In the genomic region with DNA sequence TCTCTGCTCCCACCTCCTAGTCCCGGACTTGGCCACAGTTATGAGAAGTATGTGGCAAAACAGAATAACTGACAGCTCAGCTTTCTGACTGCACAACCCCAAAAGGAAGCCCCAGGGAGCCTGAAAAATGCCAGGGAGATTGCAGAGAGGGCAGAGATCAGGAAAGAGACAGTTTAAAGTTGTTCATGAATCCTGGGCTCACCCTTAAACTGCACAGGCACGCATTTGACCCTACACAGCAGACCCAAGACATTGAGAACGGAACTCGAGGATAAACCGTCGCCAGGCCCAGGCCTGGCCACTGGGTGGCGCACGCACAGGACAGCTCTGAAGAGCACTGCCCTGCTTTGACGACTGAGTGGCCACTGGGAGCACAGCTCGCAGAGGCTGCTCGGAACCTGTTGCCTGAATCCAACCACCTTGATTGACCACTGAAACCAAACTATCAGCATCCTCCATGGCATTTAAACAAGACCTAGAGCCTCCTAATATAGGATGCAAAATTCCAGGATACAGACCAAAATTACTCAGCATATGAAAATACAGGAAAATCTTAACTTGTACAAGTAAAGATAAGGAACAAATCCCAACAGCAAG, we compare ENCODE assay signal across 9 cellular contexts.
DNase-seq lines count a peak whose midpoint lies in the region; ATAC-seq and TF ChIP-seq lines count a peak whose summit lies in the region.
"Had no signal": no experiment of that assay in that cellular context is flagged by ENCODE, and none has a peak within 500 bp of the region (broad histone marks: within the 10 kb centered on the region; RNA-seq: fewer than 3 reads in every experiment).

No MANE protein-coding gene starts in this region.

- H3K27me3 ChIP-seq in BJ (ENCODE audit: control insufficient read depth, insufficient read depth, low read length) (no peaks in the 10 kb centered on the region), OCI-LY3 (ENCODE audit: low read depth, low read length) (no peaks in the 10 kb centered on the region; the same call in 1 of the 2 replicates), heart right ventricle (peaks cover 0 to 13% (median 0%) of the 10 kb centered on the region in 7 donors), gastrocnemius medialis (peaks cover 0 to 6% (median 0%) of the 10 kb centered on the region in 3 donors)

- no peaks in the 10 kb centered on the region for H3K4me1 Mint-ChIP-seq in activated naive CD4-positive, alpha-beta T cell treated with anti-CD3 and anti-CD28 coated beads for 36 hours (ENCODE audit: low read depth)

- ATAC-seq in heart right ventricle (peak in 6 of 8 donors; percentile 23 to 52 (median 50)), gastrocnemius medialis (peak in 1 of 2 donors; percentile 39), HG03175 (IDR thresholded peaks at IDR 0.05; ENCODE audit: unreplicated experiment) (no peak), GM18519 (IDR thresholded peaks at IDR 0.05; ENCODE audit: low FRiP score, unreplicated experiment) (no peak)

- POLR2A ChIA-PET in BJ (lab: Charles Lee): no interaction called here

- H3K36me3 ChIP-seq in BJ (ENCODE audit: control insufficient read depth, insufficient read depth, low read length) (no peaks in the 10 kb centered on the region), OCI-LY3 (replicated peaks; ENCODE audit: low read depth, low read length) (no peaks in the 10 kb centered on the region), heart right ventricle (no peaks in the 10 kb centered on the region), gastrocnemius medialis (no peaks in the 10 kb centered on the region)

- no peak for TF ChIP-seq POLR2A in gastrocnemius medialis (IDR thresholded peaks at IDR 0.05)

- no peak overlapping the region for H3K27ac Mint-ChIP-seq in activated naive CD4-positive, alpha-beta T cell treated with anti-CD3 and anti-CD28 coated beads for 36 hours
- H3K27ac Mint-ChIP-seq: IgD-negative memory B cell had no signal

- intact Hi-C loops in activated naive CD4-positive, alpha-beta T cell treated with anti-CD3 and anti-CD28 coated beads for 36 hours (cut with micrococcal nuclease): loop anchor here (1.0 to 2.0 kb wide), 2 partner anchors 76 to 433 kb away; no protein-coding TSS in a partner anchor
- intact Hi-C loops in heart right ventricle (cut with DNase I): loop anchor here in 4 of 10 donors (5.0 to 10.0 kb wide), 4 partner anchors 62 to 638 kb away; a partner anchor contains a TSS
- intact Hi-C loops in gastrocnemius medialis (cut with DNase I; ENCODE audit: low total_unique reads): no loop called here

- TF ChIP-seq CTCF in BJ (IDR thresholded peaks at IDR 0.05; ENCODE audit: insufficient read depth, low read depth, low read length): peak; percentile 97
- peak; percentile 86 for TF ChIP-seq CTCF in OCI-LY3 (IDR thresholded peaks at IDR 0.05; ENCODE audit: low read depth, low read length)
- peak; percentile 24 to 84 (median 69) for TF ChIP-seq CTCF in heart right ventricle (IDR thresholded peaks at IDR 0.05)
- TF ChIP-seq CTCF in gastrocnemius medialis (IDR thresholded peaks at IDR 0.05 in 4 of 5, conservative IDR thresholded peaks at IDR 0.05 in 1 of 5): peak; percentile 36 to 75 (median 62)

- H3K4me1 ChIP-seq in OCI-LY3 (ENCODE audit: low read length) (no peaks in the 10 kb centered on the region), heart right ventricle (peaks cover 0 to 11% (median 0%) of the 10 kb centered on the region in 9 donors), gastrocnemius medialis (no peaks in the 10 kb centered on the region)

- H3K4me3 Mint-ChIP-seq in activated naive CD4-positive, alpha-beta T cell treated with anti-CD3 and anti-CD28 coated beads for 36 hours: no peak overlapping the region
- H3K4me3 Mint-ChIP-seq: IgD-negative memory B cell had no signal

- CTCF ChIA-PET in BJ (lab: Yijun Ruan, JAX): interaction anchor here (0.7 to 3.4 kb wide), 15 partner anchors 9 to 639 kb away, joined by 3 to 25 read pairs (median 4); no protein-coding TSS in a partner anchor
- CTCF ChIA-PET in activated naive CD4-positive, alpha-beta T cell treated with anti-CD3 and anti-CD28 coated beads for 36 hours (lab: Charles Lee): interaction anchor here (0.5 to 1.2 kb wide), 3 partner anchors 94 to 1526 kb away, joined by 3 read pairs; no protein-coding TSS in a partner anchor

- peak overlapping the region; percentile 82; the same call in 1 of the 2 replicates for H2AFZ ChIP-seq in OCI-LY3 (ENCODE audit: low read depth, low read length)

- H3K4me3 ChIP-seq in BJ (ENCODE audit: low read depth, low read length): no peak overlapping the region
- H3K4me3 ChIP-seq in OCI-LY3 (ENCODE audit: low read length): no peak overlapping the region
- no peak overlapping the region for H3K4me3 ChIP-seq in heart right ventricle
- H3K4me3 ChIP-seq in gastrocnemius medialis: no peak overlapping the region

- H3K9me3 Mint-ChIP-seq in activated naive CD4-positive, alpha-beta T cell treated with anti-CD3 and anti-CD28 coated beads for 36 hours: no peaks in the 10 kb centered on the region
- H3K9me3 Mint-ChIP-seq: IgD-negative memory B cell had no signal

- peak overlapping the region; percentile 39 for H3K4me2 ChIP-seq in OCI-LY3 (ENCODE audit: low read length)

- H3K9ac ChIP-seq in OCI-LY3 (ENCODE audit: low read length): no peak overlapping the region

- H3K27me3 Mint-ChIP-seq in activated naive CD4-positive, alpha-beta T cell treated with anti-CD3 and anti-CD28 coated beads for 36 hours (ENCODE audit: low read depth): peaks cover 8% of the 10 kb centered on the region

- DNase-seq in BJ (ENCODE audit: low read depth): no peak
- DNase-seq in H4 (ENCODE audit: low spot score): peak; percentile 86
- DNase-seq in activated naive CD4-positive, alpha-beta T cell treated with anti-CD3 and anti-CD28 coated beads for 36 hours: peak; percentile 68
- peak in 1 of 2 donors; percentile 67 for DNase-seq in heart right ventricle
- DNase-seq in gastrocnemius medialis: peak in 1 of 2 donors; percentile 36

- no peaks in the 10 kb centered on the region for H3K36me3 Mint-ChIP-seq in activated naive CD4-positive, alpha-beta T cell treated with anti-CD3 and anti-CD28 coated beads for 36 hours (ENCODE audit: low read depth)
- H3K36me3 Mint-ChIP-seq: IgD-negative memory B cell had no signal

- H3K79me2 ChIP-seq in OCI-LY3 (ENCODE audit: low read length): no peaks in the 10 kb centered on the region

- no peaks in the 10 kb centered on the region for H4K20me1 ChIP-seq in OCI-LY3 (ENCODE audit: insufficient read depth, low read length)

- H3K27ac ChIP-seq in OCI-LY3 (ENCODE audit: low read length): no peak overlapping the region
- no peak overlapping the region for H3K27ac ChIP-seq in heart right ventricle
- no peak overlapping the region for H3K27ac ChIP-seq in gastrocnemius medialis

- 12 to 13% methylated on average over 10 to 11 of the region's 11 CpGs for WGBS in heart right ventricle, 2 donors

- H3K9me3 ChIP-seq in OCI-LY3 (ENCODE audit: insufficient read depth, low read length): no peaks in the 10 kb centered on the region
- no peaks in the 10 kb centered on the region for H3K9me3 ChIP-seq in heart right ventricle
- H3K9me3 ChIP-seq in gastrocnemius medialis: no peaks in the 10 kb centered on the region

- in situ Hi-C loops in gastrocnemius medialis (cut with MboI; ENCODE audit: low sequenced_read_pairs in 4 of 4): loop anchor here in 1 of 4 donors (10.0 kb wide), 1 partner anchor 638 kb away; a partner anchor contains a TSS

Comparison
In these comparisons a context has a peak if more than half of its experiments do, and no peak if none do; other contexts are left out.
1. ATAC-seq: peak in heart right ventricle (6 of 8); none in HG03175 (single experiment) and GM18519 (single experiment).
2. Peak in every context shown above with its lines, with median percentiles within 50 percentile points of each other: CTCF ChIP-seq.